In genomic region chr10:103699611-103700435, GRCh38 we compare ENCODE assay signal across 16 cellular contexts.
DNase-seq lines count a peak whose midpoint lies in the region; ATAC-seq and TF ChIP-seq lines count a peak whose summit lies in the region.
"Had no signal": no experiment of that assay in that cellular context is flagged by ENCODE, and none has a peak within 500 bp of the region (broad histone marks: within the 10 kb centered on the region; RNA-seq: fewer than 3 reads in every experiment).

No MANE protein-coding gene starts in this region.

- no peak overlapping the region for H2AFZ ChIP-seq in neuronal stem cell (ENCODE audit: low read length)

- intact Hi-C loops in activated T-helper 2 cell treated with anti-CD3 and anti-CD28 coated beads, Interferon-gamma antibody, Interleukin-2, Interleukin-4, amounts not matched to agents 10 μg/mL and 5 μg/mL and 100 μg/mL, durations not matched to agents 14 hours and 24 hours and 36 hours (cut with micrococcal nuclease), result loop anchor here (10.0 kb wide), 1 partner anchor 565 kb away; the partner anchor contains the start of gene GSTO2

- H3K9me3 Mint-ChIP-seq in activated T-helper 2 cell treated with anti-CD3 and anti-CD28 coated beads, Interferon-gamma antibody, Interleukin-2, Interleukin-4, amounts not matched to agents 10 μg/mL and 5 μg/mL and 100 μg/mL, durations not matched to agents 14 hours and 24 hours and 36 hours, result no peaks in the 10 kb centered on the region
- H3K9me3 Mint-ChIP-seq: activated naive CD8-positive, alpha-beta T cell treated with anti-CD3 and anti-CD28 coated beads, Interleukin-2, amount 10 ng/mL, durations not matched to agents 7 days and 5 days; dendritic cell treated with granulocyte-macrophage colony-stimulating factor and Interleukin-4, amounts not matched to agents 40 ng/mL and 50 ng/mL, for 4 days had no signal

- no peaks in the 10 kb centered on the region for H3K79me1 ChIP-seq in neuronal stem cell (ENCODE audit: low read depth, low read length)

- no peak overlapping the region for H2BK15ac ChIP-seq in neuronal stem cell (ENCODE audit: low read length)

- DNase-seq in GM12864 (ENCODE audit: low read depth) (no peak), RWPE2 (ENCODE audit: low spot score) (no peak), epithelial cell of proximal tubule (ENCODE audit: low read depth) (no peak), neuronal stem cell (ENCODE audit: low spot score) (no peak), A172 (ENCODE audit: low spot score) (no peak)
- DNase-seq in effector CD8-positive, alpha-beta T cell (lab: John Stamatoyannopoulos, UW), result no peak
- DNase-seq in activated T-helper 2 cell treated with anti-CD3 and anti-CD28 coated beads, Interferon-gamma antibody, Interleukin-2, Interleukin-4, amounts not matched to agents 10 μg/mL and 5 μg/mL and 100 μg/mL, durations not matched to agents 14 hours and 24 hours and 36 hours (ENCODE audit: low spot score), result no peak
- DNase-seq: activated CD4-positive, alpha-beta T cell treated with anti-CD3 and anti-CD28 coated beads for 36 hours; activated naive CD8-positive, alpha-beta T cell treated with anti-CD3 and anti-CD28 coated beads, Interleukin-2, amount 10 ng/mL, durations not matched to agents 7 days and 5 days; GOT3; NCI-H1417; psoas muscle had no signal

- H3K4me1 ChIP-seq in RWPE2 (ENCODE audit: insufficient read depth, poor library complexity, severe bottlenecking) (peaks cover 23% of the 10 kb centered on the region), neuronal stem cell (ENCODE audit: control insufficient read depth in 2 of 2, insufficient read depth in 1 of 2, low read depth in 1 of 2, low read length in 2 of 2) (peaks cover 7 to 8% of the 10 kb centered on the region in 2 donors)

- no peak overlapping the region for H3K4ac ChIP-seq in neuronal stem cell (ENCODE audit: low read length)

- H2BK5ac ChIP-seq in neuronal stem cell (ENCODE audit: low read length), result no peak overlapping the region

- no peaks in the 10 kb centered on the region for H3K36me3 Mint-ChIP-seq in activated T-helper 2 cell treated with anti-CD3 and anti-CD28 coated beads, Interferon-gamma antibody, Interleukin-2, Interleukin-4, amounts not matched to agents 10 μg/mL and 5 μg/mL and 100 μg/mL, durations not matched to agents 14 hours and 24 hours and 36 hours (ENCODE audit: low read depth)
- H3K36me3 Mint-ChIP-seq: activated naive CD8-positive, alpha-beta T cell treated with anti-CD3 and anti-CD28 coated beads, Interleukin-2, amount 10 ng/mL, durations not matched to agents 7 days and 5 days had no signal

- H3K4me3 Mint-ChIP-seq in activated T-helper 2 cell treated with anti-CD3 and anti-CD28 coated beads, Interferon-gamma antibody, Interleukin-2, Interleukin-4, amounts not matched to agents 10 μg/mL and 5 μg/mL and 100 μg/mL, durations not matched to agents 14 hours and 24 hours and 36 hours (ENCODE audit: low read depth), result no peak overlapping the region
- H3K4me3 Mint-ChIP-seq: activated CD4-positive, alpha-beta T cell treated with anti-CD3 and anti-CD28 coated beads for 36 hours; activated naive CD8-positive, alpha-beta T cell treated with anti-CD3 and anti-CD28 coated beads, Interleukin-2, amount 10 ng/mL, durations not matched to agents 7 days and 5 days; dendritic cell treated with granulocyte-macrophage colony-stimulating factor and Interleukin-4, amounts not matched to agents 40 ng/mL and 50 ng/mL, for 4 days had no signal

- no peak overlapping the region for H3K18ac ChIP-seq in neuronal stem cell (ENCODE audit: low read length)

- H3K4me3 ChIP-seq in GM12864 (ENCODE audit: low read depth, low read length), result no peak overlapping the region
- H3K4me3 ChIP-seq in RWPE2 (ENCODE audit: severe bottlenecking), result no peak overlapping the region
- no peak overlapping the region for H3K4me3 ChIP-seq in epithelial cell of proximal tubule (ENCODE audit: low read depth, low read length)
- H3K4me3 ChIP-seq in neuronal stem cell (ENCODE audit: low read length in 2 of 2), result no peak overlapping the region
- H3K4me3 ChIP-seq: K562, psoas muscle had no signal

- H3K27ac Mint-ChIP-seq in activated T-helper 2 cell treated with anti-CD3 and anti-CD28 coated beads, Interferon-gamma antibody, Interleukin-2, Interleukin-4, amounts not matched to agents 10 μg/mL and 5 μg/mL and 100 μg/mL, durations not matched to agents 14 hours and 24 hours and 36 hours, result no peak overlapping the region
- H3K27ac Mint-ChIP-seq: activated CD4-positive, alpha-beta T cell treated with anti-CD3 and anti-CD28 coated beads for 36 hours; activated naive CD8-positive, alpha-beta T cell treated with anti-CD3 and anti-CD28 coated beads, Interleukin-2, amount 10 ng/mL, durations not matched to agents 7 days and 5 days; dendritic cell treated with granulocyte-macrophage colony-stimulating factor and Interleukin-4, amounts not matched to agents 40 ng/mL and 50 ng/mL, for 4 days had no signal

- WGBS in neuronal stem cell (ENCODE audit: extremely low coverage in 2 of 2, insufficient read length in 2 of 2, insufficient replicate concordance in 1 of 2), 2 donors, result no CpG with 5 or more reads among the region's 10 CpGs

- peak overlapping the region; percentile 26 for H2AK5ac ChIP-seq in neuronal stem cell (ENCODE audit: low read depth, low read length)

- no peak overlapping the region for H3K14ac ChIP-seq in neuronal stem cell (ENCODE audit: low read length)

- H3K36me3 ChIP-seq in RWPE2 (ENCODE audit: low read depth) (peaks cover 11% of the 10 kb centered on the region), neuronal stem cell (replicated peaks in 1 of 2; ENCODE audit: control insufficient read depth in 2 of 2, insufficient read depth in 2 of 2, low read length in 2 of 2) (no peaks in the 10 kb centered on the region)

- H3K9me3 ChIP-seq in RWPE2 (ENCODE audit: severe bottlenecking), result no peaks in the 10 kb centered on the region
- peaks cover 0 to 2% of the 10 kb centered on the region in 2 donors for H3K9me3 ChIP-seq in neuronal stem cell (replicated peaks in 1 of 2; ENCODE audit: control insufficient read depth in 2 of 2, insufficient read depth in 1 of 2, low read depth in 1 of 2, low read length in 2 of 2)
- H3K9me3 ChIP-seq: psoas muscle had no signal

- H4K91ac ChIP-seq in neuronal stem cell (ENCODE audit: low read depth, low read length, poor library complexity), result no peak overlapping the region

- H2BK120ac ChIP-seq in neuronal stem cell (ENCODE audit: low read depth, low read length), result no peak overlapping the region

- ATAC-seq in RWPE2 (ENCODE audit: low read depth) (no peak), HG02938 (IDR thresholded peaks at IDR 0.05; ENCODE audit: unreplicated experiment) (no peak)
- ATAC-seq: activated CD4-positive, alpha-beta T cell treated with anti-CD3 and anti-CD28 coated beads for 36 hours; K562; psoas muscle had no signal

- H3K23ac ChIP-seq in neuronal stem cell (ENCODE audit: low read depth, low read length, poor library complexity), result peak overlapping the region; percentile 27

- H3K27ac ChIP-seq in RWPE2 (ENCODE audit: poor library complexity, severe bottlenecking) (peak overlapping the region; percentile 92), neuronal stem cell (replicated peaks; ENCODE audit: low read length) (no peak overlapping the region)
- H3K27ac ChIP-seq: C4-2B, psoas muscle had no signal

- TF ChIP-seq CTCF in GM12864 (IDR thresholded peaks at IDR 0.05; ENCODE audit: low read depth, low read length, missing control alignments) (peak; percentile 4), RWPE2 (IDR thresholded peaks at IDR 0.05; ENCODE audit: poor library complexity, severe bottlenecking) (no peak), epithelial cell of proximal tubule (conservative IDR thresholded peaks at IDR 0.05; ENCODE audit: low read depth, low read length) (peak; percentile 17)

- H4K8ac ChIP-seq in neuronal stem cell (ENCODE audit: low read depth, low read length), result no peak overlapping the region

- H3K4me2 ChIP-seq in neuronal stem cell (ENCODE audit: insufficient read depth, low read length, poor library complexity, severe bottlenecking), result no peak overlapping the region

- H3K27me3 ChIP-seq in RWPE2 (ENCODE audit: insufficient read depth, poor library complexity, severe bottlenecking), result no peaks in the 10 kb centered on the region
- H3K27me3 ChIP-seq in neuronal stem cell (ENCODE audit: control insufficient read depth in 3 of 3, insufficient read depth in 3 of 3, low read depth in 1 of 3, low read length in 3 of 3), result peaks cover 0 to 2% (median 0%) of the 10 kb centered on the region in 3 experiments

- H3K9ac ChIP-seq in neuronal stem cell (ENCODE audit: low read depth, low read length, poor library complexity), result no peak overlapping the region

- peaks cover 22% of the 10 kb centered on the region for H3K4me1 Mint-ChIP-seq in activated T-helper 2 cell treated with anti-CD3 and anti-CD28 coated beads, Interferon-gamma antibody, Interleukin-2, Interleukin-4, amounts not matched to agents 10 μg/mL and 5 μg/mL and 100 μg/mL, durations not matched to agents 14 hours and 24 hours and 36 hours (ENCODE audit: low read depth)

- no peak overlapping the region for H2BK12ac ChIP-seq in neuronal stem cell (ENCODE audit: low read length)

- H3K27me3 Mint-ChIP-seq in activated T-helper 2 cell treated with anti-CD3 and anti-CD28 coated beads, Interferon-gamma antibody, Interleukin-2, Interleukin-4, amounts not matched to agents 10 μg/mL and 5 μg/mL and 100 μg/mL, durations not matched to agents 14 hours and 24 hours and 36 hours (ENCODE audit: low read depth), result no peaks in the 10 kb centered on the region
- H3K27me3 Mint-ChIP-seq: activated CD4-positive, alpha-beta T cell treated with anti-CD3 and anti-CD28 coated beads for 36 hours; activated naive CD8-positive, alpha-beta T cell treated with anti-CD3 and anti-CD28 coated beads, Interleukin-2, amount 10 ng/mL, durations not matched to agents 7 days and 5 days had no signal
